1 cellular context compared by ENCODE assay signal in genomic region chr1:148387961-148388259, GRCh38.
A peak's percentile ranks its signal among the peaks of the same experiment; 100 is the strongest.
TF ChIP-seq lines count a peak whose summit lies in the region.

No MANE protein-coding gene starts in this region.

TF ChIP-seq in HepG2, 621 proteins besides CTCF, POLR2A, EP300 and RAD21 (continued from another document):
- TF ChIP-seq, protein P1, sequence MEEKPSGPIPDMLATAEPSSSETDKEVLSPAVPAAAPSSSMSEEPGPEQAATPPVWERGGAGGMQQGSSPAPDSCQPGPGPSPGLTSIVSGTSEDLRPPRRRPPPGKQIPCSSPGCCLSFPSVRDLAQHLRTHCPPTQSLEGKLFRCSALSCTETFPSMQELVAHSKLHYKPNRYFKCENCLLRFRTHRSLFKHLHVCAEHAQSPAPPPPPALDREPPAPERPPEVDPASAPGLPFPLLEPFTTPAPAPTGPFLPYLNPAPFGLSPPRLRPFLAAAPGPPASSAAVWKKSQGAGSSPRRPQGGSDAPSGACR (CRISPR knock-in tag; IDR thresholded peaks at IDR 0.05): 0 out of 2 replicates have a peak, but pooled peaks have one; percentile 18
